Comparison of ENCODE assay signal across 12 cellular contexts in genomic region chr5:155726267-155726666, GRCh38.
DNase-seq lines count a peak whose midpoint lies in the region; ATAC-seq and TF ChIP-seq lines count a peak whose summit lies in the region.
"Had no signal": no experiment of that assay in that cellular context is flagged by ENCODE, and none has a peak within 500 bp of the region (broad histone marks: within the 10 kb centered on the region; RNA-seq: fewer than 3 reads in every experiment).

No MANE protein-coding gene starts in this region.

- TF ChIP-seq CTCF in A673 (conservative IDR thresholded peaks at IDR 0.05; ENCODE audit: low read depth, low read length) (no peak), HFF-Myc (IDR thresholded peaks at IDR 0.05; ENCODE audit: low read depth, low read length, missing control alignments) (no peak), mammary epithelial cell (conservative IDR thresholded peaks at IDR 0.05 in 1 of 2, IDR thresholded peaks at IDR 0.05 in 1 of 2; ENCODE audit: extremely low read depth in 1 of 2, insufficient read depth in 1 of 2, low read depth in 1 of 2, low read length in 2 of 2) (no peak), gastroesophageal sphincter (IDR thresholded peaks at IDR 0.05) (no peak), glutamatergic neuron (IDR thresholded peaks at IDR 0.05; ENCODE audit: partially characterized antibody, unreplicated experiment) (no peak)

- no peak overlapping the region for H3K4me3 Mint-ChIP-seq in T-helper 17 cell
- no peak overlapping the region for H3K4me3 Mint-ChIP-seq in glutamatergic neuron (ENCODE audit: unreplicated experiment)
- H3K4me3 Mint-ChIP-seq: natural killer cell treated with Interleukin-12 subunit alpha and Interleukin-12 subunit beta and Interleukin-15 and Interleukin-18, amount 100 ng/mL, for 72 hours had no signal

- no peak for TF ChIP-seq EP300 in gastroesophageal sphincter (IDR thresholded peaks at IDR 0.05)

- H3K36me3 ChIP-seq in A673 (ENCODE audit: insufficient read depth, low read length, poor library complexity, severe bottlenecking) (no peaks in the 10 kb centered on the region), mammary epithelial cell (ENCODE audit: insufficient read depth, low read length) (no peaks in the 10 kb centered on the region), gastroesophageal sphincter (no peaks in the 10 kb centered on the region)
- H3K36me3 ChIP-seq: BE2C, vagina had no signal

- dilution Hi-C loops in mammary epithelial cell (cut with HindIII; ENCODE audit: low sequenced_read_pairs), result no loop called here

- TF ChIP-seq POLR2A in gastroesophageal sphincter (IDR thresholded peaks at IDR 0.05), result no peak

- H3K9me3 Mint-ChIP-seq in glutamatergic neuron (ENCODE audit: unreplicated experiment), result peaks cover 6% of the 10 kb centered on the region
- H3K9me3 Mint-ChIP-seq: natural killer cell treated with Interleukin-12 subunit alpha and Interleukin-12 subunit beta and Interleukin-15 and Interleukin-18, amount 100 ng/mL, for 72 hours had no signal

- no peaks in the 10 kb centered on the region for H3K79me2 ChIP-seq in mammary epithelial cell (ENCODE audit: insufficient read depth, low read length)

- H3K36me3 Mint-ChIP-seq in T-helper 17 cell (ENCODE audit: low read depth) (no peaks in the 10 kb centered on the region), glutamatergic neuron (ENCODE audit: unreplicated experiment) (no peaks in the 10 kb centered on the region)
- H3K36me3 Mint-ChIP-seq: natural killer cell treated with Interleukin-12 subunit alpha and Interleukin-12 subunit beta and Interleukin-15 and Interleukin-18, amount 100 ng/mL, for 72 hours had no signal

- peak; percentile 3 for DNase-seq in A673 (ENCODE audit: low spot score)
- peak; percentile 1 for DNase-seq in HFF-Myc (ENCODE audit: extremely low read depth, low read depth)
- peak; percentile 11 for DNase-seq in mammary epithelial cell
- no peak for DNase-seq in left lobe of liver (ENCODE audit: low spot score)
- DNase-seq in T-helper 17 cell, result no peak
- DNase-seq in glutamatergic neuron, result no peak
- no peak for DNase-seq in G401 (ENCODE audit: low spot score)
- DNase-seq: BE2C, NCI-H2171 had no signal

- BruUV-seq in A673 (replicated peaks; lab: Mats Ljungman, UMichigan) (no TSS peak), mammary epithelial cell (replicated peaks; lab: Mats Ljungman, UMichigan) (no TSS peak)

- peaks cover 50% of the 10 kb centered on the region for H3K27me3 ChIP-seq in A673 (replicated peaks; ENCODE audit: insufficient read depth, low read depth, low read length, poor library complexity)
- H3K27me3 ChIP-seq in mammary epithelial cell (ENCODE audit: insufficient read depth, low read length), result peaks cover 29% of the 10 kb centered on the region
- peaks cover 86% of the 10 kb centered on the region for H3K27me3 ChIP-seq in gastroesophageal sphincter
- H3K27me3 ChIP-seq: vagina had no signal

- 3% methylated on average over 8 of the region's 8 CpGs for WGBS in mammary epithelial cell (ENCODE audit: low coverage, missing lambda C conversion rate)
- WGBS in gastroesophageal sphincter (ENCODE audit: low coverage in 1 of 2), 2 donors, result 5 to 13% methylated on average over 8 of the region's 8 CpGs

- CTCF ChIA-PET in A673 (lab: Charles Lee) (no interaction called here), mammary epithelial cell (lab: Charles Lee; ENCODE audit: low non-redundant PET) (no interaction called here)

- H3K27me3 Mint-ChIP-seq in T-helper 17 cell (peaks cover 37% of the 10 kb centered on the region), glutamatergic neuron (ENCODE audit: unreplicated experiment) (peaks cover 25% of the 10 kb centered on the region)

- no peaks in the 10 kb centered on the region for H3K4me1 ChIP-seq in A673 (ENCODE audit: insufficient read depth, low read length, poor library complexity, severe bottlenecking)
- H3K4me1 ChIP-seq in mammary epithelial cell (ENCODE audit: insufficient read depth, low read length), result peaks cover 8% of the 10 kb centered on the region
- H3K4me1 ChIP-seq in gastroesophageal sphincter, result peaks cover 0 to 28% (median 24%) of the 10 kb centered on the region in 3 donors
- H3K4me1 ChIP-seq: BE2C had no signal

- H3K4me1 Mint-ChIP-seq in T-helper 17 cell (no peaks in the 10 kb centered on the region), glutamatergic neuron (ENCODE audit: low read depth, unreplicated experiment) (peaks cover 2% of the 10 kb centered on the region)

- H3K9me3 ChIP-seq in A673 (ENCODE audit: low read depth, low read length, poor library complexity, severe bottlenecking) (no peaks in the 10 kb centered on the region), mammary epithelial cell (replicated peaks; ENCODE audit: insufficient read depth, low read length) (no peaks in the 10 kb centered on the region), gastroesophageal sphincter (no peaks in the 10 kb centered on the region), T-helper 17 cell (ENCODE audit: control insufficient read depth, low read length, poor library complexity, severe bottlenecking) (no peaks in the 10 kb centered on the region)
- H3K9me3 ChIP-seq: BE2C, vagina had no signal

- no peak overlapping the region for H3K27ac Mint-ChIP-seq in T-helper 17 cell
- H3K27ac Mint-ChIP-seq in glutamatergic neuron (ENCODE audit: unreplicated experiment), result no peak overlapping the region
- H3K27ac Mint-ChIP-seq: natural killer cell treated with Interleukin-12 subunit alpha and Interleukin-12 subunit beta and Interleukin-15 and Interleukin-18, amount 100 ng/mL, for 72 hours had no signal

- POLR2A ChIA-PET in A673 (lab: Charles Lee; ENCODE audit: low non-redundant PET), result no interaction called here

- intact Hi-C loops in A673 (cut with micrococcal nuclease; ENCODE audit: unreplicated experiment), result no loop called here
- intact Hi-C loops in mammary epithelial cell (cut with micrococcal nuclease), result no loop called here

- in situ Hi-C loops in mammary epithelial cell (cut with MboI; ENCODE audit: low sequenced_read_pairs in 2 of 2) (no loop called here), G401 (cut with HindIII; ENCODE audit: low sequenced_read_pairs) (no loop called here)

- H3K27ac ChIP-seq in A673 (ENCODE audit: low read depth, low read length, poor library complexity, severe bottlenecking) (no peak overlapping the region), mammary epithelial cell (ENCODE audit: insufficient read depth, low read depth, low read length) (no peak overlapping the region), gastroesophageal sphincter (no peak overlapping the region)
- H3K27ac ChIP-seq: vagina had no signal

- H4K20me1 ChIP-seq in mammary epithelial cell (ENCODE audit: insufficient read depth, low read length), result no peaks in the 10 kb centered on the region

- ATAC-seq in left lobe of liver (peak; percentile 27), gastroesophageal sphincter (no peak), T-helper 17 cell (no peak)
- ATAC-seq: natural killer cell treated with Interleukin-12 subunit alpha and Interleukin-12 subunit beta and Interleukin-15 and Interleukin-18, amount 100 ng/mL, for 72 hours had no signal

- no peak overlapping the region for H3K9ac ChIP-seq in mammary epithelial cell (ENCODE audit: insufficient read depth, low read length)

- H3K4me3 ChIP-seq in A673 (ENCODE audit: low read depth, low read length, poor library complexity, severe bottlenecking) (no peak overlapping the region), HFF-Myc (replicated peaks; ENCODE audit: low read depth, low read length) (no peak overlapping the region), mammary epithelial cell (replicated peaks in 1 of 3; ENCODE audit: insufficient read depth in 1 of 3, low read depth in 2 of 3, low read length in 3 of 3) (no peak overlapping the region), gastroesophageal sphincter (no peak overlapping the region)
- H3K4me3 ChIP-seq: vagina had no signal

- H2AFZ ChIP-seq in mammary epithelial cell (ENCODE audit: low read depth, low read length), result no peak overlapping the region

- H3K4me2 ChIP-seq in mammary epithelial cell (ENCODE audit: insufficient read depth, low read depth, low read length), result no peak overlapping the region

Comparison
In these comparisons a context has a peak if more than half of its experiments do, and no peak if none do; other contexts are left out.
1. DNase-seq: peak in A673 (single experiment), HFF-Myc (single experiment) and mammary epithelial cell (single experiment); none in left lobe of liver (single experiment), T-helper 17 cell (0 of 3), glutamatergic neuron (single experiment) and G401 (single experiment).